9 cellular contexts compared by ENCODE assay signal in genomic region chr12:89756100-89756637, GRCh38. TPM values are rescaled to one million over a fixed set of nuclear protein-coding genes. Genes with fewer than 3 reads are reported as not detected.
DNase-seq lines count a peak whose midpoint lies in the region; ATAC-seq and TF ChIP-seq lines count a peak whose summit lies in the region.
"Had no signal": no experiment of that assay in that cellular context is flagged by ENCODE, and none has a peak within 500 bp of the region (broad histone marks: within the 10 kb centered on the region; RNA-seq: fewer than 3 reads in every experiment).

No MANE protein-coding gene starts in this region.

- WGBS in esophagus squamous epithelium, 2 donors, result 68 to 74% methylated on average over 5 of the region's 5 CpGs

- H3K36me3 ChIP-seq in CD8-positive, alpha-beta T cell (ENCODE audit: insufficient read depth, low read length), result no peaks in the 10 kb centered on the region
- no peaks in the 10 kb centered on the region for H3K36me3 ChIP-seq in esophagus squamous epithelium

- H3K36me3 Mint-ChIP-seq in CD8-positive, alpha-beta T cell, result no peaks in the 10 kb centered on the region

- H3K9me3 ChIP-seq in CD8-positive, alpha-beta T cell (ENCODE audit: low read length), result no peaks in the 10 kb centered on the region
- no peaks in the 10 kb centered on the region for H3K9me3 ChIP-seq in esophagus squamous epithelium

- TF ChIP-seq CTCF in CD8-positive, alpha-beta T cell (IDR thresholded peaks at IDR 0.05), result no peak
- no peak for TF ChIP-seq CTCF in esophagus squamous epithelium (IDR thresholded peaks at IDR 0.05)

- POLR2A ChIA-PET in CD8-positive, alpha-beta T cell (lab: Charles Lee), result interaction anchor here (1.0 kb wide), 1 partner anchor 124 kb away, joined by 3 read pairs; no protein-coding TSS in a partner anchor

- H3K4me3 ChIP-seq in CD8-positive, alpha-beta T cell (ENCODE audit: low read depth, low read length), result no peak overlapping the region
- no peak overlapping the region for H3K4me3 ChIP-seq in esophagus squamous epithelium
- H3K4me3 ChIP-seq: dorsolateral prefrontal cortex had no signal

- H3K4me1 ChIP-seq in CD8-positive, alpha-beta T cell (ENCODE audit: insufficient read depth, low read length), result peaks cover 12% of the 10 kb centered on the region
- H3K4me1 ChIP-seq in esophagus squamous epithelium, result peaks cover 0 to 11% (median 4%) of the 10 kb centered on the region in 3 donors

- no peak overlapping the region for H3K4me3 Mint-ChIP-seq in CD8-positive, alpha-beta T cell

- no peak for DNase-seq in CD8-positive, alpha-beta T cell
- DNase-seq in Kasumi-1 (lab: John Stamatoyannopoulos, UW) (peak; percentile 37 to 41), esophagus squamous epithelium (lab: John Stamatoyannopoulos, UW) (no peak), GM19238 (ENCODE audit: insufficient read length, low spot score) (no peak), AG20443 (ENCODE audit: low spot score) (no peak), cerebellum (ENCODE audit: low spot score) (no peak)
- no peak for DNase-seq in activated CD4-positive, alpha-beta T cell treated with anti-CD3 and anti-CD28 coated beads, Interleukin-2, amount 50 U/mL, for 1 hour
- DNase-seq: dorsolateral prefrontal cortex had no signal

- no peak overlapping the region for H3K27ac ChIP-seq in CD8-positive, alpha-beta T cell (ENCODE audit: low read depth, low read length)
- peak overlapping the region; percentile 42 to 56 (median 52) for H3K27ac ChIP-seq in esophagus squamous epithelium

- CTCF ChIA-PET in CD8-positive, alpha-beta T cell (lab: Charles Lee), result no interaction called here

- H3K27me3 Mint-ChIP-seq in CD8-positive, alpha-beta T cell (ENCODE audit: low read depth), result no peaks in the 10 kb centered on the region

- peak overlapping the region; percentile 8 for H3K27ac Mint-ChIP-seq in CD8-positive, alpha-beta T cell

- intact Hi-C loops in CD8-positive, alpha-beta T cell (cut with DNase I, micrococcal nuclease), result loop anchor here in 1 of 2 experiments (5.0 kb wide), 1 partner anchor 39 kb away; no protein-coding TSS in a partner anchor
- intact Hi-C loops in esophagus squamous epithelium (cut with DNase I), result no loop called here

- TF ChIP-seq POLR2A in esophagus squamous epithelium (IDR thresholded peaks at IDR 0.05), result no peak

- H3K9me3 Mint-ChIP-seq in CD8-positive, alpha-beta T cell, result no peaks in the 10 kb centered on the region

- peaks cover 32% of the 10 kb centered on the region for H3K4me1 Mint-ChIP-seq in CD8-positive, alpha-beta T cell (ENCODE audit: low read depth)

- no peaks in the 10 kb centered on the region for H3K27me3 ChIP-seq in CD8-positive, alpha-beta T cell (ENCODE audit: insufficient read depth, low read length)
- no peaks in the 10 kb centered on the region for H3K27me3 ChIP-seq in esophagus squamous epithelium
- H3K27me3 ChIP-seq: dorsolateral prefrontal cortex had no signal

- ATAC-seq in CD8-positive, alpha-beta T cell, result no peak
- peak; percentile 20 for ATAC-seq in GM21515 (IDR thresholded peaks at IDR 0.05; ENCODE audit: unreplicated experiment)

RNA-seq across cellular contexts. Expression of gene ATP2B1, which starts 47.5 kb away (rescaled TPM):
- 10 to 100 TPM; 90.5 to 95.5 TPM for total RNA-seq in CD8-positive, alpha-beta T cell
- 10 to 100 TPM; 10.9 to 32.4 (median 21.0) TPM for total RNA-seq in esophagus squamous epithelium
- total RNA-seq in cerebellum, result 174 TPM

Comparison
In these comparisons a context has a peak if more than half of its experiments do, and no peak if none do; other contexts are left out.
1. DNase-seq: peak in Kasumi-1 (2 of 2); none in CD8-positive, alpha-beta T cell (0 of 7), esophagus squamous epithelium (single experiment), GM19238 (single experiment), AG20443 (single experiment), cerebellum (single experiment) and activated CD4-positive, alpha-beta T cell treated with anti-CD3 and anti-CD28 coated beads, Interleukin-2, amount 50 U/mL, for 1 hour (single experiment).